ENCODE assay signal across 18 cellular contexts in the genomic region with DNA sequence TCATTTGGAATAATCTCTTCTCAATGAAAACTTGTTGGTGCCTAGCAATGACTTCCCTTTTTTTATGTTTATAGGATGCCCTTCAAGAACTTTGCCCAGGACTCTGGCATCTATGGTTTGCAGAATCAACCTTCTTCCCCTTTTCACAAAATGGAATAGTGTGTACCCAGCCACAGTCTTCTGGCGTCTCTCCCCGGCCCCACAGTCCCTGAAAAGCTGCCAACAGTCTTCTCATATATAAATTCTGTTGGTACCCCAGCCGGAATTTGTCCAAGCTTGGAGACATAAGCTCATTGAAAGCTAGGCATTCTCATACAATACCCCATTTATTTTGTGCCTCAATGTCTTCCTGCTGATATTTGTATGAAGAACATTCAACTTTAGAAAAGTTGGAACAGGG. TPM values are rescaled to one million over a fixed set of nuclear protein-coding genes. Genes with fewer than 3 reads are reported as not detected.
DNase-seq lines count a peak whose midpoint lies in the region; ATAC-seq lines count a peak whose summit lies in the region.
"Had no signal": no experiment of that assay in that cellular context is flagged by ENCODE, and none has a peak within 500 bp of the region (broad histone marks: within the 10 kb centered on the region; RNA-seq: fewer than 3 reads in every experiment).

No MANE protein-coding gene starts in this region.

- H3K4me3 Mint-ChIP-seq in activated naive CD4-positive, alpha-beta T cell treated with anti-CD3 and anti-CD28 coated beads for 36 hours, result no peak overlapping the region
- H3K4me3 Mint-ChIP-seq: activated CD8-positive, alpha-beta memory T cell treated with anti-CD3 and anti-CD28 coated beads, Interleukin-2, amount 10 ng/mL, durations not matched to agents 7 days and 5 days; activated naive CD4-positive, alpha-beta T cell treated with anti-CD3 and anti-CD28 coated beads, Interleukin-2, amount 10 ng/mL, durations not matched to agents 7 days and 5 days had no signal

- H3K27me3 Mint-ChIP-seq in activated naive CD4-positive, alpha-beta T cell treated with anti-CD3 and anti-CD28 coated beads for 36 hours (ENCODE audit: low read depth), result no peaks in the 10 kb centered on the region
- H3K27me3 Mint-ChIP-seq: activated CD8-positive, alpha-beta memory T cell treated with anti-CD3 and anti-CD28 coated beads, Interleukin-2, amount 10 ng/mL, durations not matched to agents 7 days and 5 days; activated naive CD4-positive, alpha-beta T cell treated with anti-CD3 and anti-CD28 coated beads, Interleukin-2, amount 10 ng/mL, durations not matched to agents 7 days and 5 days; naive B cell had no signal

- no peaks in the 10 kb centered on the region for H3K9me3 Mint-ChIP-seq in activated naive CD4-positive, alpha-beta T cell treated with anti-CD3 and anti-CD28 coated beads for 36 hours
- H3K9me3 Mint-ChIP-seq: activated naive CD4-positive, alpha-beta T cell treated with anti-CD3 and anti-CD28 coated beads, Interleukin-2, amount 10 ng/mL, durations not matched to agents 7 days and 5 days had no signal

- peak in 9 of 14 donors; percentile 5 to 44 (median 29) for DNase-seq in C1 segment of cervical spinal cord (lab: John Stamatoyannopoulos, UW)
- peak; percentile 87 for DNase-seq in MV-4-11 (lab: John Stamatoyannopoulos, UW)
- DNase-seq in amygdala (lab: John Stamatoyannopoulos, UW), result peak in 36 of 56 donors; percentile 2 to 74 (median 24)
- peak; percentile 82 for DNase-seq in midbrain (lab: John Stamatoyannopoulos, UW)
- no peak for DNase-seq in activated naive CD4-positive, alpha-beta T cell treated with anti-CD3 and anti-CD28 coated beads for 36 hours
- DNase-seq: activated CD4-positive, alpha-beta T cell treated with anti-CD3 and anti-CD28 coated beads for 1 hour; activated CD8-positive, alpha-beta memory T cell treated with anti-CD3 and anti-CD28 coated beads, Interleukin-2, amount 10 ng/mL, durations not matched to agents 7 days and 5 days; activated naive CD4-positive, alpha-beta T cell treated with anti-CD3 and anti-CD28 coated beads, Interleukin-2, amount 10 ng/mL, durations not matched to agents 7 days and 5 days; brain microvascular endothelial cell; Calu3; naive B cell; NCI-H1694 treated with DMSO at 0.1 percent for 48 hours; NCI-H446 treated with DMSO at 0.1 percent for 48 hours; psoas muscle had no signal

- peaks cover 45% of the 10 kb centered on the region for H3K4me1 Mint-ChIP-seq in activated naive CD4-positive, alpha-beta T cell treated with anti-CD3 and anti-CD28 coated beads for 36 hours (ENCODE audit: low read depth)

- CTCF ChIA-PET in activated naive CD4-positive, alpha-beta T cell treated with anti-CD3 and anti-CD28 coated beads for 36 hours (lab: Charles Lee), result interaction anchor here (0.6 to 6.6 kb wide), 7 partner anchors 11 to 89 kb away, joined by 3 to 49 read pairs (median 4); partner anchors contain the start of genes MCM3 and PAQR8

- intact Hi-C loops in activated naive CD4-positive, alpha-beta T cell treated with anti-CD3 and anti-CD28 coated beads for 36 hours (cut with micrococcal nuclease), result no loop called here

- no peaks in the 10 kb centered on the region for H3K36me3 Mint-ChIP-seq in activated naive CD4-positive, alpha-beta T cell treated with anti-CD3 and anti-CD28 coated beads for 36 hours (ENCODE audit: low read depth)
- H3K36me3 Mint-ChIP-seq: activated CD8-positive, alpha-beta memory T cell treated with anti-CD3 and anti-CD28 coated beads, Interleukin-2, amount 10 ng/mL, durations not matched to agents 7 days and 5 days; activated naive CD4-positive, alpha-beta T cell treated with anti-CD3 and anti-CD28 coated beads, Interleukin-2, amount 10 ng/mL, durations not matched to agents 7 days and 5 days; naive B cell had no signal

- H3K27ac Mint-ChIP-seq in activated naive CD4-positive, alpha-beta T cell treated with anti-CD3 and anti-CD28 coated beads for 36 hours, result no peak overlapping the region
- H3K27ac Mint-ChIP-seq: activated CD8-positive, alpha-beta memory T cell treated with anti-CD3 and anti-CD28 coated beads, Interleukin-2, amount 10 ng/mL, durations not matched to agents 7 days and 5 days; activated naive CD4-positive, alpha-beta T cell treated with anti-CD3 and anti-CD28 coated beads, Interleukin-2, amount 10 ng/mL, durations not matched to agents 7 days and 5 days had no signal

- no peak for ATAC-seq in HG02588 (IDR thresholded peaks at IDR 0.05; ENCODE audit: unreplicated experiment)
- ATAC-seq in GM19324 (IDR thresholded peaks at IDR 0.05; ENCODE audit: low FRiP score, unreplicated experiment), result no peak
- no peak for ATAC-seq in GM21528 (IDR thresholded peaks at IDR 0.05; ENCODE audit: low FRiP score, unreplicated experiment)
- ATAC-seq: activated CD8-positive, alpha-beta memory T cell treated with anti-CD3 and anti-CD28 coated beads, Interleukin-2, amount 10 ng/mL, durations not matched to agents 7 days and 5 days; left lobe of liver; psoas muscle had no signal

RNA-seq across cellular contexts. Expression of gene MCM3, which starts 26.4 kb away (rescaled TPM):
- total RNA-seq in activated naive CD4-positive, alpha-beta T cell treated with anti-CD3 and anti-CD28 coated beads for 36 hours, result 100 to 1,000 TPM; 256 to 258 TPM

RNA-seq across cellular contexts. Expression of gene PAQR8, which starts 51.0 kb away (rescaled TPM):
- total RNA-seq in activated naive CD4-positive, alpha-beta T cell treated with anti-CD3 and anti-CD28 coated beads for 36 hours, result 1 to 10 TPM; 6.8 to 9.2 TPM
